17 cellular contexts compared by ENCODE assay signal in the genomic region with DNA sequence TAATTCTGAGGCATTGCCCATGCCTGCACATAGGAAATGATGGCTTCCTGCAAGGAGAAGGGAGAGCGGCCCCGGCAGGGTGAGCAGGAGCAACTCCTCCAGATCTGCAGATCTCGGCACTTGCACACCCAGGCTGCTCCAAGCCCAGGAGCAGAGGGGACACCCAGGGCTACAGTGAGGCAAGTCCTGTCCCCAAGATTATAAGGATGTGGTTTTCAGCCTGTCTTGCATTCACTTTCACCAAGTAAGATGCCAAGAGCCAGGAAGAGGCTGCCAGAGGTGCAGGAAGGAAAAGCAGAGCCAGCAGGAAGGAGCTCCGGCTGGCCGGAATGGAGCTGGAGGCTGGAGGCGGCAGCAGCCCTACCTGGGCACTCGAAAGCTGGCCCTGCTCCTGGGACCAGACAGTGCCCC.
DNase-seq lines count a peak whose midpoint lies in the region; ATAC-seq and TF ChIP-seq lines count a peak whose summit lies in the region.
"Had no signal": no experiment of that assay in that cellular context is flagged by ENCODE, and none has a peak within 500 bp of the region (broad histone marks: within the 10 kb centered on the region; RNA-seq: fewer than 3 reads in every experiment).

No MANE protein-coding gene starts in this region.

- no peak for TF ChIP-seq RAD21 in SK-N-SH (IDR thresholded peaks at IDR 0.05; ENCODE audit: low read length)

- ATAC-seq in SK-N-SH treated with all-trans-retinoic acid at 6 μM for 48 hours: no peak
- ATAC-seq: GM23338 had no signal

- peaks cover 22% of the 10 kb centered on the region for H3F3A ChIP-seq in SK-N-SH (replicated peaks; ENCODE audit: insufficient read depth)

- POLR2A ChIA-PET in SK-N-SH (lab: Yijun Ruan, JAX): no interaction called here

- no peak overlapping the region for H3K4me3 ChIP-seq in SK-N-SH (ENCODE audit: low read depth in 2 of 2, low read length in 1 of 2)
- no peak overlapping the region for H3K4me3 ChIP-seq in Peyer's patch
- H3K4me3 ChIP-seq in stomach: no peak overlapping the region
- H3K4me3 ChIP-seq in tibial nerve: no peak overlapping the region
- H3K4me3 ChIP-seq: GM23338, PC-9, SJSA1 had no signal

- H3K4me2 ChIP-seq in SK-N-SH: peak overlapping the region; percentile 24; the same call in 1 of the 2 replicates
- H3K4me2 ChIP-seq: GM23338, PC-9 had no signal

- DNase-seq in SK-N-SH: no peak
- DNase-seq in Peyer's patch: peak in 2 of 3 donors; percentile 15 to 22
- peak; percentile 52 for DNase-seq in islet precursor cell
- DNase-seq in stomach: peak; percentile 24
- no peak for DNase-seq in caudate nucleus (lab: John Stamatoyannopoulos, UW)
- no peak for DNase-seq in tibial nerve (ENCODE audit: low spot score in 2 of 2)
- no peak for DNase-seq in DMS79 treated with DMSO at 0.1 percent for 48 hours (lab: John Stamatoyannopoulos, UW)
- DNase-seq: activated CD4-positive, alpha-beta T cell treated with anti-CD3 and anti-CD28 coated beads for 48 hours; activated naive CD8-positive, alpha-beta T cell treated with anti-CD3 and anti-CD28 coated beads, Interleukin-2, amount 10 ng/mL, durations not matched to agents 7 days and 5 days; NCI-H1417; NCI-H446; PC-9 had no signal

- no peaks in the 10 kb centered on the region for H3K79me2 ChIP-seq in SK-N-SH (ENCODE audit: insufficient read depth)

- H3K4me1 ChIP-seq in SK-N-SH (ENCODE audit: control insufficient read depth in 1 of 2, insufficient read depth in 2 of 2, low read depth in 1 of 2, low read length in 1 of 2): peaks cover 15 to 16% of the 10 kb centered on the region in 2 experiments; a peak in 1 of 4 replicates
- no peaks in the 10 kb centered on the region for H3K4me1 ChIP-seq in Peyer's patch
- H3K4me1 ChIP-seq in stomach: no peaks in the 10 kb centered on the region
- no peaks in the 10 kb centered on the region for H3K4me1 ChIP-seq in tibial nerve

- CTCF ChIA-PET in SK-N-SH (lab: Yijun Ruan, JAX): interaction anchor here (1.0 kb wide), 1 partner anchor 9 kb away, joined by 3 read pairs; no protein-coding TSS in a partner anchor

- 79% methylated on average over 6 of the region's 7 CpGs for WGBS in SK-N-SH (ENCODE audit: low lambda C conversion rate)
- WGBS in stomach, 5 donors: 59 to 67% (median 65%) methylated on average over 7 of the region's 7 CpGs
- 70 to 73% methylated on average over 7 of the region's 7 CpGs for WGBS in tibial nerve, 2 donors

- no peak for TF ChIP-seq EP300 in SK-N-SH (IDR thresholded peaks at IDR 0.05; ENCODE audit: borderline replicate concordance in 1 of 2, low read depth in 1 of 2, low read length in 1 of 2)
- TF ChIP-seq EP300 in stomach (IDR thresholded peaks at IDR 0.05): no peak
- TF ChIP-seq EP300 in tibial nerve (IDR thresholded peaks at IDR 0.05): no peak

- no peak for TF ChIP-seq CTCF in SK-N-SH (IDR thresholded peaks at IDR 0.05)
- no peak for TF ChIP-seq CTCF in Peyer's patch (IDR thresholded peaks at IDR 0.05)
- TF ChIP-seq CTCF in stomach (IDR thresholded peaks at IDR 0.05): no peak
- TF ChIP-seq CTCF in tibial nerve (IDR thresholded peaks at IDR 0.05): no peak

- TF ChIP-seq POLR2A in Peyer's patch (IDR thresholded peaks at IDR 0.05) (no peak), stomach (IDR thresholded peaks at IDR 0.05) (no peak), tibial nerve (IDR thresholded peaks at IDR 0.05) (no peak)

- intact Hi-C loops in stomach (cut with DNase I; ENCODE audit: low total_unique reads): no loop called here

- no peaks in the 10 kb centered on the region for H3K36me3 ChIP-seq in SK-N-SH (replicated peaks in 1 of 2; ENCODE audit: control insufficient read depth in 1 of 2, insufficient read depth in 2 of 2, low read length in 1 of 2)
- no peaks in the 10 kb centered on the region for H3K36me3 ChIP-seq in Peyer's patch
- H3K36me3 ChIP-seq in stomach: no peaks in the 10 kb centered on the region
- H3K36me3 ChIP-seq in tibial nerve: no peaks in the 10 kb centered on the region
- H3K36me3 ChIP-seq: neutrophil, SJSA1 had no signal

- H3K27ac ChIP-seq in SK-N-SH (ENCODE audit: low read depth in 2 of 2, low read length in 1 of 2) (no peak overlapping the region), Peyer's patch (no peak overlapping the region), stomach (no peak overlapping the region), caudate nucleus (ENCODE audit: low read depth, low read length) (no peak overlapping the region), tibial nerve (no peak overlapping the region)
- H3K27ac ChIP-seq: 22Rv1, neutrophil, PC-9, SJSA1 had no signal

- no peak overlapping the region for H3K9ac ChIP-seq in SK-N-SH

- no peak overlapping the region for H2AFZ ChIP-seq in SK-N-SH (ENCODE audit: low read depth)
- H2AFZ ChIP-seq: GM23338, PC-9 had no signal

- H3K9me3 ChIP-seq in SK-N-SH (peaks cover 7% of the 10 kb centered on the region; the same call in 1 of the 2 replicates), Peyer's patch (no peaks in the 10 kb centered on the region), stomach (peaks cover 0 to 3% (median 0%) of the 10 kb centered on the region in 4 donors), tibial nerve (peaks cover 0 to 10% (median 0%) of the 10 kb centered on the region in 4 donors)
- H3K9me3 ChIP-seq: neutrophil had no signal

- H3K9me2 ChIP-seq in SK-N-SH: no peaks in the 10 kb centered on the region

- H4K20me1 ChIP-seq in SK-N-SH (ENCODE audit: insufficient read depth): no peaks in the 10 kb centered on the region

- H3K27me3 ChIP-seq in SK-N-SH (ENCODE audit: insufficient read depth) (no peaks in the 10 kb centered on the region), Peyer's patch (no peaks in the 10 kb centered on the region), stomach (peaks cover 0 to 10% (median 3%) of the 10 kb centered on the region in 3 donors), tibial nerve (no peaks in the 10 kb centered on the region)
- H3K27me3 ChIP-seq: SJSA1 had no signal

TF ChIP-seq in SK-N-SH, 30 proteins besides CTCF, POLR2A, EP300 and RAD21:
- TF ChIP-seq RCOR1 (IDR thresholded peaks at IDR 0.05; ENCODE audit: low read length): no peak
- TF ChIP-seq, protein P1, sequence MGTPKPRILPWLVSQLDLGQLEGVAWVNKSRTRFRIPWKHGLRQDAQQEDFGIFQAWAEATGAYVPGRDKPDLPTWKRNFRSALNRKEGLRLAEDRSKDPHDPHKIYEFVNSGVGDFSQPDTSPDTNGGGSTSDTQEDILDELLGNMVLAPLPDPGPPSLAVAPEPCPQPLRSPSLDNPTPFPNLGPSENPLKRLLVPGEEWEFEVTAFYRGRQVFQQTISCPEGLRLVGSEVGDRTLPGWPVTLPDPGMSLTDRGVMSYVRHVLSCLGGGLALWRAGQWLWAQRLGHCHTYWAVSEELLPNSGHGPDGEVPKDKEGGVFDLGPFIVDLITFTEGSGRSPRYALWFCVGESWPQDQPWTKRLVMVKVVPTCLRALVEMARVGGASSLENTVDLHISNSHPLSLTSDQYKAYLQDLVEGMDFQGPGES (IDR thresholded peaks at IDR 0.05; ENCODE audit: low read depth, low read length): no peak
TF ChIP-seq in SK-N-SH: peak in this region for 0.

TF ChIP-seq in SK-N-SH treated with all-trans-retinoic acid at 6 μM for 48 hours, 23 proteins besides CTCF, POLR2A, EP300 and RAD21 (continues in another document):
- TF ChIP-seq ZFP30 (CRISPR knock-in tag; IDR thresholded peaks at IDR 0.05) (no peak), ZFP3 (CRISPR knock-in tag; IDR thresholded peaks at IDR 0.05) (no peak), ESRRG (CRISPR knock-in tag; IDR thresholded peaks at IDR 0.05) (no peak), OSR1 (CRISPR knock-in tag; IDR thresholded peaks at IDR 0.05) (no peak), TOX (CRISPR knock-in tag; IDR thresholded peaks at IDR 0.05; ENCODE audit: borderline replicate concordance) (no peak), CSDC2 (CRISPR knock-in tag; IDR thresholded peaks at IDR 0.05) (no peak), ZNF8 (CRISPR knock-in tag; IDR thresholded peaks at IDR 0.05) (no peak), TCF4 (CRISPR knock-in tag; IDR thresholded peaks at IDR 0.05; ENCODE audit: borderline replicate concordance) (no peak), GLIS3 (CRISPR knock-in tag; IDR thresholded peaks at IDR 0.05) (no peak), RARB (CRISPR knock-in tag; IDR thresholded peaks at IDR 0.05) (no peak), ZC3H10 (CRISPR knock-in tag; IDR thresholded peaks at IDR 0.05) (no peak), BACH2 (CRISPR knock-in tag; IDR thresholded peaks at IDR 0.05; ENCODE audit: borderline replicate concordance) (no peak), ZNF565 (CRISPR knock-in tag; conservative IDR thresholded peaks at IDR 0.05; ENCODE audit: low read depth) (no peak)
- TF ChIP-seq, protein P2, sequence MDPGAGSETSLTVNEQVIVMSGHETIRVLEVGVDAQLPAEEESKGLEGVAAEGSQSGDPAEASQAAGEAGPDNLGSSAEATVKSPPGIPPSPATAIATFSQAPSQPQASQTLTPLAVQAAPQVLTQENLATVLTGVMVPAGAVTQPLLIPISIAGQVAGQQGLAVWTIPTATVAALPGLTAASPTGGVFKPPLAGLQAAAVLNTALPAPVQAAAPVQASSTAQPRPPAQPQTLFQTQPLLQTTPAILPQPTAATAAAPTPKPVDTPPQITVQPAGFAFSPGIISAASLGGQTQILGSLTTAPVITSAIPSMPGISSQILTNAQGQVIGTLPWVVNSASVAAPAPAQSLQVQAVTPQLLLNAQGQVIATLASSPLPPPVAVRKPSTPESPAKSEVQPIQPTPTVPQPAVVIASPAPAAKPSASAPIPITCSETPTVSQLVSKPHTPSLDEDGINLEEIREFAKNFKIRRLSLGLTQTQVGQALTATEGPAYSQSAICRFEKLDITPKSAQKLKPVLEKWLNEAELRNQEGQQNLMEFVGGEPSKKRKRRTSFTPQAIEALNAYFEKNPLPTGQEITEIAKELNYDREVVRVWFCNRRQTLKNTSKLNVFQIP (CRISPR knock-in tag; IDR thresholded peaks at IDR 0.05; ENCODE audit: borderline replicate concordance, low read depth): no peak
- TF ChIP-seq, protein P3, sequence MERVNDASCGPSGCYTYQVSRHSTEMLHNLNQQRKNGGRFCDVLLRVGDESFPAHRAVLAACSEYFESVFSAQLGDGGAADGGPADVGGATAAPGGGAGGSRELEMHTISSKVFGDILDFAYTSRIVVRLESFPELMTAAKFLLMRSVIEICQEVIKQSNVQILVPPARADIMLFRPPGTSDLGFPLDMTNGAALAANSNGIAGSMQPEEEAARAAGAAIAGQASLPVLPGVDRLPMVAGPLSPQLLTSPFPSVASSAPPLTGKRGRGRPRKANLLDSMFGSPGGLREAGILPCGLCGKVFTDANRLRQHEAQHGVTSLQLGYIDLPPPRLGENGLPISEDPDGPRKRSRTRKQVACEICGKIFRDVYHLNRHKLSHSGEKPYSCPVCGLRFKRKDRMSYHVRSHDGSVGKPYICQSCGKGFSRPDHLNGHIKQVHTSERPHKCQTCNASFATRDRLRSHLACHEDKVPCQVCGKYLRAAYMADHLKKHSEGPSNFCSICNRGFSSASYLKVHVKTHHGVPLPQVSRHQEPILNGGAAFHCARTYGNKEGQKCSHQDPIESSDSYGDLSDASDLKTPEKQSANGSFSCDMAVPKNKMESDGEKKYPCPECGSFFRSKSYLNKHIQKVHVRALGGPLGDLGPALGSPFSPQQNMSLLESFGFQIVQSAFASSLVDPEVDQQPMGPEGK (CRISPR knock-in tag; IDR thresholded peaks at IDR 0.05; ENCODE audit: borderline replicate concordance): no peak

Comparison
In these comparisons a context has a peak if more than half of its experiments do, and no peak if none do; other contexts are left out.
1. DNase-seq: peak in Peyer's patch (2 of 3), islet precursor cell (single experiment) and stomach (single experiment); none in SK-N-SH (single experiment), caudate nucleus (0 of 61), tibial nerve (0 of 2) and DMS79 treated with DMSO at 0.1 percent for 48 hours (single experiment).